10 cellular contexts compared by ENCODE assay signal in genomic region chr4:150583287-150584197, GRCh38. TPM values are rescaled to one million over a fixed set of nuclear protein-coding genes. Genes with fewer than 3 reads are reported as not detected.
DNase-seq lines count a peak whose midpoint lies in the region; ATAC-seq and TF ChIP-seq lines count a peak whose summit lies in the region.
"Had no signal": no experiment of that assay in that cellular context is flagged by ENCODE, and none has a peak within 500 bp of the region (broad histone marks: within the 10 kb centered on the region; RNA-seq: fewer than 3 reads in every experiment).

No MANE protein-coding gene starts in this region.

- no peaks in the 10 kb centered on the region for H3K4me1 ChIP-seq in vagina

- TF ChIP-seq CTCF in nephron progenitor cell (IDR thresholded peaks at IDR 0.05) (no peak), vagina (IDR thresholded peaks at IDR 0.05) (no peak)

- no peaks in the 10 kb centered on the region for H3K27me3 ChIP-seq in vagina

- no peak overlapping the region for H3K27ac Mint-ChIP-seq in nephron progenitor cell
- H3K27ac Mint-ChIP-seq: activated naive CD8-positive, alpha-beta T cell treated with anti-CD3 and anti-CD28 coated beads, Interleukin-2, amount 50 U/mL, for 24 hours had no signal

- TF ChIP-seq POLR2A in vagina (IDR thresholded peaks at IDR 0.05), result no peak

- H3K27ac ChIP-seq in vagina, result no peak overlapping the region

- no peaks in the 10 kb centered on the region for H3K9me3 Mint-ChIP-seq in nephron progenitor cell
- H3K9me3 Mint-ChIP-seq: activated naive CD8-positive, alpha-beta T cell treated with anti-CD3 and anti-CD28 coated beads, Interleukin-2, amount 50 U/mL, for 24 hours had no signal

- H3K4me1 Mint-ChIP-seq in nephron progenitor cell, result peaks cover 54% of the 10 kb centered on the region
- H3K4me1 Mint-ChIP-seq: activated naive CD8-positive, alpha-beta T cell treated with anti-CD3 and anti-CD28 coated beads, Interleukin-2, amount 50 U/mL, for 24 hours had no signal

- H3K27me3 Mint-ChIP-seq in nephron progenitor cell (ENCODE audit: low read depth, poor library complexity), result peaks cover 83% of the 10 kb centered on the region
- H3K27me3 Mint-ChIP-seq: activated naive CD8-positive, alpha-beta T cell treated with anti-CD3 and anti-CD28 coated beads, Interleukin-2, amount 50 U/mL, for 24 hours had no signal

- no peaks in the 10 kb centered on the region for H3K36me3 Mint-ChIP-seq in nephron progenitor cell (ENCODE audit: low read depth)

- peaks cover 0 to 13% of the 10 kb centered on the region in 2 donors for H3K36me3 ChIP-seq in vagina

- ATAC-seq in Right ventricle myocardium inferior (peak; percentile 68), HG03175 (IDR thresholded peaks at IDR 0.05; ENCODE audit: unreplicated experiment) (no peak)
- ATAC-seq: activated naive CD8-positive, alpha-beta T cell treated with anti-CD3 and anti-CD28 coated beads, Interleukin-2, amount 50 U/mL, for 24 hours had no signal

- peak; percentile 63 for DNase-seq in Right ventricle myocardium inferior (ENCODE audit: missing footprints)
- no peak for DNase-seq in cardiac septum (ENCODE audit: low spot score)
- peak in 37 of 42 donors; percentile 3 to 59 (median 27) for DNase-seq in head of caudate nucleus
- DNase-seq in nephron progenitor cell, result peak; percentile 55
- no peak for DNase-seq in vagina (ENCODE audit: extremely low spot score in 2 of 2)
- no peak for DNase-seq in pons (ENCODE audit: low spot score)
- DNase-seq in NCI-H1694 (lab: John Stamatoyannopoulos, UW), result no peak
- DNase-seq: activated naive CD8-positive, alpha-beta T cell treated with anti-CD3 and anti-CD28 coated beads, Interleukin-2, amount 50 U/mL, for 24 hours had no signal

- intact Hi-C loops in Right ventricle myocardium inferior (cut with DNase I) (loop anchor here (10.0 kb wide), 1 partner anchor 69 kb away; no protein-coding TSS in a partner anchor), cardiac septum (cut with DNase I) (loop anchor here (10.0 kb wide), 1 partner anchor 269 kb away; no protein-coding TSS in a partner anchor), head of caudate nucleus (cut with DNase I) (no loop called here), vagina (cut with DNase I) (no loop called here)

- no peaks in the 10 kb centered on the region for H3K9me3 ChIP-seq in vagina

- peak overlapping the region; percentile 81 for H3K4me3 Mint-ChIP-seq in nephron progenitor cell
- H3K4me3 Mint-ChIP-seq: activated naive CD8-positive, alpha-beta T cell treated with anti-CD3 and anti-CD28 coated beads, Interleukin-2, amount 50 U/mL, for 24 hours had no signal

- H3K4me3 ChIP-seq in vagina, result peak overlapping the region; percentile 21 to 30

RNA-seq across cellular contexts. Expression of gene MAB21L2, which starts 1.6 kb away (rescaled TPM):
- total RNA-seq in Right ventricle myocardium inferior (not detected), cardiac septum (0.19 TPM), vagina (0.25 TPM)
- total RNA-seq: NCI-H460 had no signal

Comparison
In these comparisons a context has a peak if more than half of its experiments do, and no peak if none do; other contexts are left out.
1. DNase-seq: peak in Right ventricle myocardium inferior (single experiment), head of caudate nucleus (37 of 42) and nephron progenitor cell (single experiment); none in cardiac septum (single experiment), vagina (0 of 2), pons (single experiment) and NCI-H1694 (single experiment).
2. intact Hi-C loops: an anchor here in Right ventricle myocardium inferior (10.0 kb wide) and cardiac septum (10.0 kb wide); none called in head of caudate nucleus and vagina.